In genomic region chr5:147483961-147484707, GRCh38 we compare ENCODE assay signal across 1 cellular context.
TF ChIP-seq lines count a peak whose summit lies in the region.

No MANE protein-coding gene starts in this region.

TF ChIP-seq in WTC11, 78 proteins besides CTCF, POLR2A, EP300 and RAD21 (continued from another document):
- TF ChIP-seq, protein P1, sequence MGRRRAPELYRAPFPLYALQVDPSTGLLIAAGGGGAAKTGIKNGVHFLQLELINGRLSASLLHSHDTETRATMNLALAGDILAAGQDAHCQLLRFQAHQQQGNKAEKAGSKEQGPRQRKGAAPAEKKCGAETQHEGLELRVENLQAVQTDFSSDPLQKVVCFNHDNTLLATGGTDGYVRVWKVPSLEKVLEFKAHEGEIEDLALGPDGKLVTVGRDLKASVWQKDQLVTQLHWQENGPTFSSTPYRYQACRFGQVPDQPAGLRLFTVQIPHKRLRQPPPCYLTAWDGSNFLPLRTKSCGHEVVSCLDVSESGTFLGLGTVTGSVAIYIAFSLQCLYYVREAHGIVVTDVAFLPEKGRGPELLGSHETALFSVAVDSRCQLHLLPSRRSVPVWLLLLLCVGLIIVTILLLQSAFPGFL (CRISPR knock-in tag; IDR thresholded peaks at IDR 0.05; ENCODE audit: borderline replicate concordance): no peak
- TF ChIP-seq ATF3 (CRISPR knock-in tag; conservative IDR thresholded peaks at IDR 0.05) (no peak), FOXK1 (CRISPR knock-in tag; IDR thresholded peaks at IDR 0.05) (no peak), JAZF1 (CRISPR knock-in tag; IDR thresholded peaks at IDR 0.05) (no peak), CDX4 (CRISPR knock-in tag; IDR thresholded peaks at IDR 0.05; ENCODE audit: borderline replicate concordance) (no peak)
